ENCODE assay signal across 8 cellular contexts in genomic region chr15:91100561-91101355, GRCh38. TPM values are rescaled to one million over a fixed set of nuclear protein-coding genes. Genes with fewer than 3 reads are reported as not detected.
DNase-seq lines count a peak whose midpoint lies in the region; ATAC-seq, FAIRE-seq and TF ChIP-seq lines count a peak whose summit lies in the region.

No MANE protein-coding gene starts in this region.

- H3K4me1 ChIP-seq in RWPE2 (ENCODE audit: insufficient read depth, poor library complexity, severe bottlenecking): no peaks in the 10 kb centered on the region
- peaks cover 19 to 37% (median 22%) of the 10 kb centered on the region in 4 donors for H3K4me1 ChIP-seq in esophagus muscularis mucosa
- H3K4me1 ChIP-seq in pancreas: no peaks in the 10 kb centered on the region

- DNase-seq in CD1c-positive myeloid dendritic cell (ENCODE audit: extremely low spot score) (peak; percentile 8), RWPE2 (ENCODE audit: low spot score) (no peak), esophagus muscularis mucosa (ENCODE audit: extremely low spot score) (no peak), pancreas (no peak), AG08395 (ENCODE audit: low spot score) (no peak)

- no peaks in the 10 kb centered on the region for H3K36me3 ChIP-seq in RWPE2 (ENCODE audit: low read depth)
- no peaks in the 10 kb centered on the region for H3K36me3 ChIP-seq in esophagus muscularis mucosa
- no peaks in the 10 kb centered on the region for H3K36me3 ChIP-seq in pancreas

- WGBS in esophagus muscularis mucosa: 13% methylated on average over 21 of the region's 22 CpGs
- WGBS in pancreas, 2 donors: 0 to 2% methylated on average over 22 of the region's 22 CpGs

- ATAC-seq in GM21529 (IDR thresholded peaks at IDR 0.05; ENCODE audit: unreplicated experiment) (peak; percentile 18), RWPE2 (ENCODE audit: low read depth) (peak; percentile 10; the same call in 2 of the 3 replicates), pancreas (peak in 3 of 4 donors; percentile 29 to 49 (median 39)), HG02970 (IDR thresholded peaks at IDR 0.05; ENCODE audit: low FRiP score, unreplicated experiment) (no peak), GM18870 (IDR thresholded peaks at IDR 0.05; ENCODE audit: unreplicated experiment) (no peak)

- no peak for TF ChIP-seq EP300 in esophagus muscularis mucosa (IDR thresholded peaks at IDR 0.05)

- H3K27ac ChIP-seq in RWPE2 (ENCODE audit: poor library complexity, severe bottlenecking) (no peak overlapping the region), esophagus muscularis mucosa (replicated peaks in 1 of 4) (peak overlapping the region in 1 of 4 donors; percentile 34), pancreas (peak overlapping the region; percentile 19 to 59 (median 44))

- intact Hi-C loops in esophagus muscularis mucosa (cut with DNase I): no loop called here
- intact Hi-C loops in pancreas (cut with DNase I): no loop called here

- H3K27me3 ChIP-seq in RWPE2 (ENCODE audit: insufficient read depth, poor library complexity, severe bottlenecking) (peaks cover 76% of the 10 kb centered on the region), esophagus muscularis mucosa (peaks cover 0 to 80% (median 20%) of the 10 kb centered on the region in 4 donors), pancreas (peaks cover 0 to 7% (median 2%) of the 10 kb centered on the region in 4 donors)

- TF ChIP-seq CTCF in RWPE2 (IDR thresholded peaks at IDR 0.05; ENCODE audit: poor library complexity, severe bottlenecking) (no peak), esophagus muscularis mucosa (IDR thresholded peaks at IDR 0.05) (no peak), pancreas (IDR thresholded peaks at IDR 0.05) (no peak)

- H3K9me3 ChIP-seq in RWPE2 (ENCODE audit: severe bottlenecking) (no peaks in the 10 kb centered on the region), esophagus muscularis mucosa (no peaks in the 10 kb centered on the region), pancreas (no peaks in the 10 kb centered on the region)

- TF ChIP-seq POLR2A in esophagus muscularis mucosa (IDR thresholded peaks at IDR 0.05; ENCODE audit: low read depth): no peak

- no peak for FAIRE-seq in pancreas (lab: Jason Lieb, UNC)

- peak overlapping the region; percentile 19 for H3K4me3 ChIP-seq in RWPE2 (ENCODE audit: severe bottlenecking)
- peak overlapping the region; percentile 51 to 65 (median 54) for H3K4me3 ChIP-seq in esophagus muscularis mucosa
- peak overlapping the region; percentile 31 to 56 (median 44) for H3K4me3 ChIP-seq in pancreas

RNA-seq across cellular contexts. Expression of gene SV2B, which starts 0.7 kb away (rescaled TPM):
- total RNA-seq in esophagus muscularis mucosa (1 to 10 TPM; 1.9 to 3.0 (median 2.1) TPM), pancreas (10 to 100 TPM in 1 of 6 donors, 1 to 10 TPM in 5; 3.6 to 11.3 (median 6.5) TPM)
- 1 to 10 TPM in 1 of 2 donors, under 1 TPM in 1; 0.53 to 2.7 TPM for polyA plus RNA-seq in pancreas

Comparison
In these comparisons a context has a peak if more than half of its experiments do, and no peak if none do; other contexts are left out.
1. ATAC-seq: peak in GM21529 (single experiment), RWPE2 (single experiment) and pancreas (3 of 4); none in HG02970 (single experiment) and GM18870 (single experiment).
2. Peak in every context shown above with its lines, with median percentiles within 50 percentile points of each other: H3K4me3 ChIP-seq.